ENCODE assay signal across 1 cellular context in the genomic region with DNA sequence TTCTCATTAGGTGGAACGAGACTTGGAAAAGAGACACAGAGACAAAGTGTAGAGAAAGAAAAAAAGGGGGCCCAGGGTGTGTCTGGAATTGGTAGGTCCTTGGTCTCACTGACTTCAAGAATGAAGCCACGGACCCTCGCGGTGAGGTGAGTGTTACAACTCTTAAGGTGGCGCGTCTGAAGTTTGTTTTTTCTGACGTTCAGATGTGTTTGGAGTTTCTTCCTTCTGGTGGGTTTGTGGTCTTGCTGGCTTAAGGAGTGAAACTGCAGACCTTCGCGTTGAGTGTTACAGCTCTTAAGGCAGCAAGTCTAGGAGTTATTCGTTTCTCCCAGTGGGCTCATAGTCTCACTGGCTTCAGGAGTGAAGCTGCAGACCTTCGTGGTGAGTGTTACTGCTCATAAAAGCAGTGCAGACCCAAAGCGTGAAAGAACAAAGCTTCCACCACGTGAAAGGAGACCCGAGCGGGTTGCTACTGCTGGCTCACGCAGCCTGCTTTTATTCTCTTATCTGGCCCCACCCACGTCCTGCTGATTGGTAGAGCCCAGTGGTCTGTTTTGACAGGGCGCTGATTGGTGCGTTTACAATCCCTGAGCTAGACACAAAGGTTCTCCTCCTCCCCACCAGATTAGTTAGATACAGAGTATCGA. TPM values are rescaled to one million over a fixed set of nuclear protein-coding genes. Genes with fewer than 3 reads are reported as not detected.
"Had no signal": no experiment of that assay in that cellular context is flagged by ENCODE, and none has a peak within 500 bp of the region (broad histone marks: within the 10 kb centered on the region; RNA-seq: fewer than 3 reads in every experiment).

No MANE protein-coding gene starts in this region.

RNA-seq across cellular contexts. Expression of a gene that starts 10.1 kb away (rescaled TPM):
- total RNA-seq: OCI-LY7 had no signal
